In the genomic region with DNA sequence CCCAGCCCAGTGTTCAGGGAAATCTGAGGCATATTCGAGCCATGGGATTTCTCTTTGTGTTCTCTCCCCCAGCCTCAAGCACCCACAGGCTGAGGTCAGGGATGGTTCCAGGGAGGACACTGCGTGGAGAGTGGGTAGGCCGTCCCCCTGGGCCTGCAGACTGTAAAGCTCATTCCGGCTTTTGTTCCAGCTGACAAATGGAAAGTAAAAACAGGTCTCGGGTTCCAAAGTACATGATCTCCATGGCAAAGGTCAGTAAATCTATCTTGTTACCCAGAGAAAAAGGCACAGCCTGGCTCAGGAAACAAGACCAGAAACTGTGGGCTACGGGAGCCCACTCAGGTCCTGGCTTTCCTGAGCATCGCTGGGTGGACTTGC, we compare ENCODE assay signal across 25 cellular contexts.
DNase-seq lines count a peak whose midpoint lies in the region; ATAC-seq and TF ChIP-seq lines count a peak whose summit lies in the region.
"Had no signal": no experiment of that assay in that cellular context is flagged by ENCODE, and none has a peak within 500 bp of the region (broad histone marks: within the 10 kb centered on the region; RNA-seq: fewer than 3 reads in every experiment).

No MANE protein-coding gene starts in this region.

- H3K9me3 Mint-ChIP-seq in nephron progenitor cell, result no peaks in the 10 kb centered on the region
- H3K9me3 Mint-ChIP-seq: activated CD4-positive, alpha-beta memory T cell treated with anti-CD3 and anti-CD28 coated beads, Interleukin-2, amount 10 ng/mL, durations not matched to agents 7 days and 5 days; activated naive CD4-positive, alpha-beta T cell treated with anti-CD3 and anti-CD28 coated beads, Interleukin-2, amount 10 ng/mL, durations not matched to agents 7 days and 5 days; CD4-positive, alpha-beta T cell; natural killer cell treated with Interleukin-12 subunit alpha and Interleukin-12 subunit beta and Interleukin-15 and Interleukin-18, amount 100 ng/mL, for 72 hours had no signal

- H3K36me3 ChIP-seq in H7 (replicated peaks; ENCODE audit: control insufficient read depth, insufficient read depth, low read length) (no peaks in the 10 kb centered on the region), fibroblast of lung (ENCODE audit: control insufficient read depth, insufficient read depth, low read length) (no peaks in the 10 kb centered on the region), smooth muscle cell (ENCODE audit: low read depth) (no peaks in the 10 kb centered on the region)

- no peak overlapping the region for H2AFZ ChIP-seq in fibroblast of lung (ENCODE audit: low read length)
- H2AFZ ChIP-seq in smooth muscle cell (ENCODE audit: low read depth), result no peak overlapping the region

- H3K27ac ChIP-seq in fibroblast of lung (ENCODE audit: insufficient read depth, low read length), result no peak overlapping the region
- peak overlapping the region; percentile 19 for H3K27ac ChIP-seq in smooth muscle cell (ENCODE audit: low read depth)
- H3K27ac ChIP-seq in caudate nucleus (ENCODE audit: low read depth, low read length), result no peak overlapping the region
- H3K27ac ChIP-seq: epithelial cell of prostate had no signal

- H3K9ac ChIP-seq in fibroblast of lung (ENCODE audit: insufficient read depth, low read length) (no peak overlapping the region), smooth muscle cell (ENCODE audit: low read depth) (no peak overlapping the region)

- peak overlapping the region; percentile 98 for H3K27ac Mint-ChIP-seq in nephron progenitor cell
- H3K27ac Mint-ChIP-seq: activated CD4-positive, alpha-beta memory T cell treated with anti-CD3 and anti-CD28 coated beads, Interleukin-2, amount 10 ng/mL, durations not matched to agents 7 days and 5 days; activated naive CD4-positive, alpha-beta T cell treated with anti-CD3 and anti-CD28 coated beads, Interleukin-2, amount 10 ng/mL, durations not matched to agents 7 days and 5 days; CD4-positive, alpha-beta T cell; natural killer cell treated with Interleukin-12 subunit alpha and Interleukin-12 subunit beta and Interleukin-15 and Interleukin-18, amount 100 ng/mL, for 72 hours had no signal

- peaks cover 90% of the 10 kb centered on the region for H3K4me1 Mint-ChIP-seq in nephron progenitor cell
- H3K4me1 Mint-ChIP-seq: activated CD4-positive, alpha-beta memory T cell treated with anti-CD3 and anti-CD28 coated beads, Interleukin-2, amount 10 ng/mL, durations not matched to agents 7 days and 5 days; activated naive CD4-positive, alpha-beta T cell treated with anti-CD3 and anti-CD28 coated beads, Interleukin-2, amount 10 ng/mL, durations not matched to agents 7 days and 5 days had no signal

- H3K79me2 ChIP-seq in fibroblast of lung (ENCODE audit: control insufficient read depth, insufficient read depth, low read length) (no peaks in the 10 kb centered on the region), smooth muscle cell (ENCODE audit: low read depth) (peaks cover 42% of the 10 kb centered on the region)

- peak overlapping the region; percentile 65 for H3K4me3 Mint-ChIP-seq in nephron progenitor cell
- H3K4me3 Mint-ChIP-seq: activated CD4-positive, alpha-beta memory T cell treated with anti-CD3 and anti-CD28 coated beads, Interleukin-2, amount 10 ng/mL, durations not matched to agents 7 days and 5 days; activated naive CD4-positive, alpha-beta T cell treated with anti-CD3 and anti-CD28 coated beads, Interleukin-2, amount 10 ng/mL, durations not matched to agents 7 days and 5 days; CD4-positive, alpha-beta T cell; natural killer cell treated with Interleukin-12 subunit alpha and Interleukin-12 subunit beta and Interleukin-15 and Interleukin-18, amount 100 ng/mL, for 72 hours had no signal

- H3K4me1 ChIP-seq in fibroblast of lung (ENCODE audit: control insufficient read depth, extremely low read depth, insufficient read depth, low read length), result peaks cover 5% of the 10 kb centered on the region
- H3K4me1 ChIP-seq in smooth muscle cell (ENCODE audit: low read depth), result peaks cover 39% of the 10 kb centered on the region

- H3K27me3 ChIP-seq in H7 (ENCODE audit: control insufficient read depth, insufficient read depth, low read length) (no peaks in the 10 kb centered on the region), fibroblast of lung (ENCODE audit: control insufficient read depth, insufficient read depth, low read length) (no peaks in the 10 kb centered on the region), smooth muscle cell (ENCODE audit: low read depth) (no peaks in the 10 kb centered on the region)

- H4K20me1 ChIP-seq in fibroblast of lung (ENCODE audit: control insufficient read depth, extremely low read depth, insufficient read depth, low read length), result no peaks in the 10 kb centered on the region
- H4K20me1 ChIP-seq in smooth muscle cell (ENCODE audit: low read depth), result peaks cover 46% of the 10 kb centered on the region

- H3F3A ChIP-seq in smooth muscle cell (ENCODE audit: low read depth), result no peaks in the 10 kb centered on the region

- 65% methylated on average over 7 of the region's 7 CpGs for WGBS in smooth muscle cell (ENCODE audit: low lambda C conversion rate)

- H3K9me3 ChIP-seq in fibroblast of lung (ENCODE audit: control insufficient read depth, insufficient read depth, low read depth, low read length) (no peaks in the 10 kb centered on the region), smooth muscle cell (replicated peaks; ENCODE audit: low read depth) (no peaks in the 10 kb centered on the region)

- no peak for ATAC-seq in GM18511 (IDR thresholded peaks at IDR 0.05; ENCODE audit: unreplicated experiment)
- ATAC-seq: Right ventricle myocardium inferior, sciatic nerve had no signal

- H3K36me3 Mint-ChIP-seq in nephron progenitor cell (ENCODE audit: low read depth), result peaks cover 8% of the 10 kb centered on the region
- H3K36me3 Mint-ChIP-seq: activated naive CD4-positive, alpha-beta T cell treated with anti-CD3 and anti-CD28 coated beads, Interleukin-2, amount 10 ng/mL, durations not matched to agents 7 days and 5 days; natural killer cell treated with Interleukin-12 subunit alpha and Interleukin-12 subunit beta and Interleukin-15 and Interleukin-18, amount 100 ng/mL, for 72 hours had no signal

- H3K4me2 ChIP-seq in fibroblast of lung (ENCODE audit: extremely low read depth, insufficient read depth, low read length) (peak overlapping the region; percentile 25), smooth muscle cell (peak overlapping the region; percentile 61)

- DNase-seq in H7, result peak; percentile 31
- DNase-seq in fibroblast of lung (ENCODE audit: low read depth in 2 of 2), result no peak
- DNase-seq in nephron progenitor cell, result no peak
- no peak for DNase-seq in smooth muscle cell (lab: John Stamatoyannopoulos, UW; ENCODE audit: unreplicated experiment)
- no peak for DNase-seq in caudate nucleus (lab: John Stamatoyannopoulos, UW)
- DNase-seq in DMS 273 treated with DMSO at 0.1 percent for 48 hours (lab: John Stamatoyannopoulos, UW), result no peak
- no peak for DNase-seq in SIG-M5 treated with dmso at 0.1 percent for 504 hours (lab: John Stamatoyannopoulos, UW; ENCODE audit: unreplicated experiment)
- DNase-seq: activated CD4-positive, alpha-beta memory T cell treated with anti-CD3 and anti-CD28 coated beads, Interleukin-2, amount 10 ng/mL, durations not matched to agents 7 days and 5 days; activated CD4-positive, alpha-beta T cell treated with anti-CD3 and anti-CD28 coated beads for 1 hour; activated CD8-positive, alpha-beta memory T cell treated with anti-CD3 and anti-CD28 coated beads, Interleukin-2, amount 50 U/mL, for 4 hours; activated naive CD4-positive, alpha-beta T cell treated with anti-CD3 and anti-CD28 coated beads, Interleukin-2, amount 10 ng/mL, durations not matched to agents 7 days and 5 days; AML-193; CD4-positive, alpha-beta T cell; effector CD8-positive, alpha-beta T cell; GOT3; head of caudate nucleus; NCI-H146; stimulated activated CD4-positive, alpha-beta T cell treated with anti-CD3 and anti-CD28 coated beads, Interleukin-4, amount 100 ng/mL, for 4 hours; substantia nigra; T-helper 2 cell had no signal

- H3K4me3 ChIP-seq in H7 (ENCODE audit: insufficient read depth, low read depth, low read length), result no peak overlapping the region
- no peak overlapping the region for H3K4me3 ChIP-seq in fibroblast of lung (replicated peaks in 1 of 4; ENCODE audit: control extremely low read depth in 1 of 4, insufficient read depth in 1 of 4, low read depth in 3 of 4, low read length in 4 of 4)
- no peak overlapping the region for H3K4me3 ChIP-seq in smooth muscle cell

- TF ChIP-seq CTCF in fibroblast of lung (conservative IDR thresholded peaks at IDR 0.05 in 1 of 2, IDR thresholded peaks at IDR 0.05 in 1 of 2; ENCODE audit: low read depth in 1 of 2, low read length in 2 of 2) (no peak), nephron progenitor cell (IDR thresholded peaks at IDR 0.05) (no peak), smooth muscle cell (IDR thresholded peaks at IDR 0.05; ENCODE audit: borderline replicate concordance, insufficient read depth, poor library complexity, severe bottlenecking) (no peak)

- no peaks in the 10 kb centered on the region for H3K27me3 Mint-ChIP-seq in nephron progenitor cell (ENCODE audit: low read depth, poor library complexity)
